In genomic region chr6:8102122-8102958, GRCh38 we compare ENCODE assay signal across 8 cellular contexts. TPM values are rescaled to one million over a fixed set of nuclear protein-coding genes. Genes with fewer than 3 reads are reported as not detected.
A peak's percentile ranks its signal among the peaks of the same experiment; 100 is the strongest.
DNase-seq lines count a peak whose midpoint lies in the region; ATAC-seq and TF ChIP-seq lines count a peak whose summit lies in the region.

Gene EEF1E1 (minus strand): TSS chr6:8102548. CDS start chr6:8102521, 27 bp downstream.

- peak within 1 kb of the TSS; percentile 88 for H3K4me2 ChIP-seq in osteoblast (ENCODE audit: insufficient read depth, low read length)

- H3K27me3 ChIP-seq in osteoblast (ENCODE audit: insufficient read depth, low read length) (peaks cover 2% of the 10 kb centered on the region), testis (no peaks in the 10 kb centered on the region)

- H3K36me3 ChIP-seq in osteoblast (ENCODE audit: insufficient read depth, low read length) = no peaks in the 10 kb centered on the region
- H3K36me3 ChIP-seq in testis (ENCODE audit: low read depth, missing control alignments) = no peaks in the 10 kb centered on the region

- peak within 1 kb of the TSS; percentile 90 for H3K4me3 ChIP-seq in osteoblast (ENCODE audit: insufficient read depth, low read length)
- H3K4me3 ChIP-seq in testis = peak within 1 kb of the TSS; percentile 79 to 89

- peaks cover 0 to 12% of the 10 kb centered on the region in 2 donors for H3K9me3 Mint-ChIP-seq in activated naive CD4-positive, alpha-beta T cell treated with anti-CD3 and anti-CD28 coated beads, Interleukin-2, amount 50 U/mL, for 72 hours
- H3K9me3 Mint-ChIP-seq in glutamatergic neuron (ENCODE audit: unreplicated experiment) = no peaks in the 10 kb centered on the region

- no peaks in the 10 kb centered on the region for H4K20me1 ChIP-seq in osteoblast (ENCODE audit: insufficient read depth, low read length)

- H3K4me1 Mint-ChIP-seq in glutamatergic neuron (ENCODE audit: low read depth, unreplicated experiment) = no peaks in the 10 kb centered on the region

- peaks cover 1% of the 10 kb centered on the region for H3K27me3 Mint-ChIP-seq in glutamatergic neuron (ENCODE audit: unreplicated experiment)

- intact Hi-C loops in testis (cut with DNase I; ENCODE audit: low total_unique reads) = no loop called here

- peak; percentile 99 for ATAC-seq in HG02642 (IDR thresholded peaks at IDR 0.05; ENCODE audit: poor library complexity, unreplicated experiment)
- ATAC-seq in activated naive CD4-positive, alpha-beta T cell treated with anti-CD3 and anti-CD28 coated beads, Interleukin-2, amount 50 U/mL, for 72 hours = peak; percentile 98 to 99

- peak; percentile 95 for DNase-seq in NCI-H1105 (lab: John Stamatoyannopoulos, UW)
- peak; percentile 89 for DNase-seq in SKM-1 (lab: John Stamatoyannopoulos, UW; ENCODE audit: unreplicated experiment)
- peak; percentile 85 to 92 for DNase-seq in activated naive CD4-positive, alpha-beta T cell treated with anti-CD3 and anti-CD28 coated beads, Interleukin-2, amount 50 U/mL, for 72 hours (ENCODE audit: low spot score in 2 of 2)
- peak; percentile 94 for DNase-seq in glutamatergic neuron
- peak; percentile 98 for DNase-seq in osteoblast (ENCODE audit: insufficient read length, low spot score, missing footprints)
- peak; percentile 98 for DNase-seq in testis

- peak within 1 kb of the TSS; percentile 93 for H2AFZ ChIP-seq in osteoblast (ENCODE audit: low read length)

- peak; percentile 73 for TF ChIP-seq POLR2A in GM10847 (IDR thresholded peaks at IDR 0.05; ENCODE audit: extremely low read depth, insufficient read length)
- TF ChIP-seq POLR2A in testis (IDR thresholded peaks at IDR 0.05) = no peak

- H3K4me1 ChIP-seq in osteoblast (ENCODE audit: insufficient read depth, low read length) (peaks cover 8% of the 10 kb centered on the region), testis (no peaks in the 10 kb centered on the region)

- peak within 1 kb of the TSS; percentile 97 for H3K4me3 Mint-ChIP-seq in glutamatergic neuron (ENCODE audit: unreplicated experiment)

- H3K79me2 ChIP-seq in osteoblast (ENCODE audit: insufficient read depth, low read length) = peaks cover 46% of the 10 kb centered on the region

- peak within 1 kb of the TSS; percentile 64 for H3K27ac ChIP-seq in osteoblast (ENCODE audit: low read depth, low read length)
- H3K27ac ChIP-seq in testis = peak within 1 kb of the TSS in 1 of 2 donors; percentile 74

- peak within 1 kb of the TSS; percentile 91 to 98 for H3K27ac Mint-ChIP-seq in activated naive CD4-positive, alpha-beta T cell treated with anti-CD3 and anti-CD28 coated beads, Interleukin-2, amount 50 U/mL, for 72 hours
- H3K27ac Mint-ChIP-seq in glutamatergic neuron (ENCODE audit: unreplicated experiment) = peak within 1 kb of the TSS; percentile 84

- TF ChIP-seq CTCF in glutamatergic neuron (IDR thresholded peaks at IDR 0.05; ENCODE audit: partially characterized antibody, unreplicated experiment) (no peak), osteoblast (IDR thresholded peaks at IDR 0.05; ENCODE audit: extremely low read depth, low read depth, low read length) (no peak), testis (IDR thresholded peaks at IDR 0.05) (no peak)

- peaks cover 28 to 47% of the 10 kb centered on the region in 2 donors for H3K36me3 Mint-ChIP-seq in activated naive CD4-positive, alpha-beta T cell treated with anti-CD3 and anti-CD28 coated beads, Interleukin-2, amount 50 U/mL, for 72 hours
- no peaks in the 10 kb centered on the region for H3K36me3 Mint-ChIP-seq in glutamatergic neuron (ENCODE audit: unreplicated experiment)

- H3K9me3 ChIP-seq in osteoblast (ENCODE audit: low read depth, low read length) (no peaks in the 10 kb centered on the region), testis (no peaks in the 10 kb centered on the region)

- 0 to 1% methylated on average over 31 to 39 of the region's 43 CpGs for WGBS in testis, 2 donors

RNA-seq across cellular contexts. Expression of gene EEF1E1, which starts in this region (rescaled TPM):
- total RNA-seq in activated naive CD4-positive, alpha-beta T cell treated with anti-CD3 and anti-CD28 coated beads, Interleukin-2, amount 50 U/mL, for 72 hours = 10 to 100 TPM; 55.9 to 65.2 TPM
- 20.6 TPM for total RNA-seq in glutamatergic neuron (ENCODE audit: unreplicated experiment)
- total RNA-seq in osteoblast = 25.3 TPM in 2 replicates
- total RNA-seq in testis = 10 to 100 TPM; 53.5 to 62.4 TPM
- 93.3 TPM for polyA plus RNA-seq in testis (ENCODE audit: insufficient read depth, low read depth, low replicate concordance)
